1 cellular context compared by ENCODE assay signal in the genomic region with DNA sequence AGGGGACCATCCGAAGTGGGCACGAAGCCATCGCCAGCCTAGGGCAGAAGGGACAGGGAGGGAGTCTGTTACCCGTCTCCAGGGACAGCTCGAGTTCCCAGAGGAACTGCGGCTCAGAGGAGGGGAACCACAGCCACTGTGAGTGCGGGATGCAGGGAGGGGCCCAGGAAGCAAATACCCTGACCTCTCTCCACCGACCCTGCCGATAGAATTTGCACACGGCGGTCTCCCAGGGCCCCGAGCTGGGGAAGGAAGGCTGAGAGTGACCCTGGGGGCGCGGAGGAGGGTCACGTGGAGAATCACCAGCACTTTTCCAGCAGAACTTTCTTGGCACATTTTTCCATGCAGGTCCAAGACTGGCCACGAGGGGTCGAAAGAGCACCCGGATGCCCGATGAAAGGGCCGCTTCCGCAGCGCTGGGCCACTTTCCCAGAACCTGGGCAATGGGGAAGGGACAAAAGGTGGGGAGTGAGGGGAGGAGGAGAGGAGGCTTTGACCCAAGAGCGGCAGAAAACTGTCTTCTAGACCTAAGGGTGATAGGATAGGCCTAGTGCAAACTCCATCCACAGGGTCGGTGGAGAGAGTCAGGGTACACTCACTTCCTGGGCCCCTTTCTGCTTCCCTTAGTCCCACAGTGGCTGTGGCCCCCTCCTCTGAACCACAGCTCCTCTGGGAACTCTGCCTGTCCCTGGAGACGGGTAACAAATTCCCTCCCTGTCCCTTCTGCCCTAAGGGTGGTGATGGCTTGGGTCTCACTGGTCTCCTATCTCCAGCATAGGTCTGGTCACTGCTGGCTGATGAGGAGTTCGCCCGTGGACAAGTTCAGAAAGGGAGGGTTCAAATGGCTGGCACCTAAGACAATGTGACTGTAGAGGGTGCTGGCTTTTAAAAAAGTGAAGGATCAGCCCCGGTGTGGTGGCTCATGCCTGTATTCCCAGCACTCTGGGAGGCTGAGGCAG.
TF ChIP-seq lines count a peak whose summit lies in the region.

No MANE protein-coding gene starts in this region.

TF ChIP-seq in K562, 482 proteins besides CTCF, POLR2A, EP300 and RAD21 (continued from another document and continues in another):
- TF ChIP-seq, protein P1, sequence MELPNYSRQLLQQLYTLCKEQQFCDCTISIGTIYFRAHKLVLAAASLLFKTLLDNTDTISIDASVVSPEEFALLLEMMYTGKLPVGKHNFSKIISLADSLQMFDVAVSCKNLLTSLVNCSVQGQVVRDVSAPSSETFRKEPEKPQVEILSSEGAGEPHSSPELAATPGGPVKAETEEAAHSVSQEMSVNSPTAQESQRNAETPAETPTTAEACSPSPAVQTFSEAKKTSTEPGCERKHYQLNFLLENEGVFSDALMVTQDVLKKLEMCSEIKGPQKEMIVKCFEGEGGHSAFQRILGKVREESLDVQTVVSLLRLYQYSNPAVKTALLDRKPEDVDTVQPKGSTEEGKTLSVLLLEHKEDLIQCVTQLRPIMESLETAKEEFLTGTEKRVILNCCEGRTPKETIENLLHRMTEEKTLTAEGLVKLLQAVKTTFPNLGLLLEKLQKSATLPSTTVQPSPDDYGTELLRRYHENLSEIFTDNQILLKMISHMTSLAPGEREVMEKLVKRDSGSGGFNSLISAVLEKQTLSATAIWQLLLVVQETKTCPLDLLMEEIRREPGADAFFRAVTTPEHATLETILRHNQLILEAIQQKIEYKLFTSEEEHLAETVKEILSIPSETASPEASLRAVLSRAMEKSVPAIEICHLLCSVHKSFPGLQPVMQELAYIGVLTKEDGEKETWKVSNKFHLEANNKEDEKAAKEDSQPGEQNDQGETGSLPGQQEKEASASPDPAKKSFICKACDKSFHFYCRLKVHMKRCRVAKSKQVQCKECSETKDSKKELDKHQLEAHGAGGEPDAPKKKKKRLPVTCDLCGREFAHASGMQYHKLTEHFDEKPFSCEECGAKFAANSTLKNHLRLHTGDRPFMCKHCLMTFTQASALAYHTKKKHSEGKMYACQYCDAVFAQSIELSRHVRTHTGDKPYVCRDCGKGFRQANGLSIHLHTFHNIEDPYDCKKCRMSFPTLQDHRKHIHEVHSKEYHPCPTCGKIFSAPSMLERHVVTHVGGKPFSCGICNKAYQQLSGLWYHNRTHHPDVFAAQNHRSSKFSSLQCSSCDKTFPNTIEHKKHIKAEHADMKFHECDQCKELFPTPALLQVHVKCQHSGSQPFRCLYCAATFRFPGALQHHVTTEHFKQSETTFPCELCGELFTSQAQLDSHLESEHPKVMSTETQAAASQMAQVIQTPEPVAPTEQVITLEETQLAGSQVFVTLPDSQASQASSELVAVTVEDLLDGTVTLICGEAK (IDR thresholded peaks at IDR 0.05) = 0 out of 2 replicates have a peak, but pooled peaks have one; percentile 39
- TF ChIP-seq, protein P1 (CRISPR knock-in tag; IDR thresholded peaks at IDR 0.05) = no peak
- TF ChIP-seq STAG1 (CRISPR knock-in tag; IDR thresholded peaks at IDR 0.05; ENCODE audit: borderline replicate concordance) = peak; percentile 27; the same call in 1 of the 2 replicates
- no peak for TF ChIP-seq KAT7 (CRISPR knock-in tag; IDR thresholded peaks at IDR 0.05; ENCODE audit: borderline replicate concordance)
- TF ChIP-seq CTBP1 (IDR thresholded peaks at IDR 0.05; ENCODE audit: borderline replicate concordance) = peak; percentile 77; the same call in 1 of the 2 replicates
- peak; percentile 64; the same call in 1 of the 2 replicates for TF ChIP-seq ESRRA (IDR thresholded peaks at IDR 0.05; ENCODE audit: borderline replicate concordance, low read depth)
- TF ChIP-seq, protein P2, sequence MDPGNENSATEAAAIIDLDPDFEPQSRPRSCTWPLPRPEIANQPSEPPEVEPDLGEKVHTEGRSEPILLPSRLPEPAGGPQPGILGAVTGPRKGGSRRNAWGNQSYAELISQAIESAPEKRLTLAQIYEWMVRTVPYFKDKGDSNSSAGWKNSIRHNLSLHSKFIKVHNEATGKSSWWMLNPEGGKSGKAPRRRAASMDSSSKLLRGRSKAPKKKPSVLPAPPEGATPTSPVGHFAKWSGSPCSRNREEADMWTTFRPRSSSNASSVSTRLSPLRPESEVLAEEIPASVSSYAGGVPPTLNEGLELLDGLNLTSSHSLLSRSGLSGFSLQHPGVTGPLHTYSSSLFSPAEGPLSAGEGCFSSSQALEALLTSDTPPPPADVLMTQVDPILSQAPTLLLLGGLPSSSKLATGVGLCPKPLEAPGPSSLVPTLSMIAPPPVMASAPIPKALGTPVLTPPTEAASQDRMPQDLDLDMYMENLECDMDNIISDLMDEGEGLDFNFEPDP (CRISPR knock-in tag; IDR thresholded peaks at IDR 0.05) = no peak
- TF ChIP-seq RNF2 (IDR thresholded peaks at IDR 0.05) = no peak
- TF ChIP-seq, protein P3, sequence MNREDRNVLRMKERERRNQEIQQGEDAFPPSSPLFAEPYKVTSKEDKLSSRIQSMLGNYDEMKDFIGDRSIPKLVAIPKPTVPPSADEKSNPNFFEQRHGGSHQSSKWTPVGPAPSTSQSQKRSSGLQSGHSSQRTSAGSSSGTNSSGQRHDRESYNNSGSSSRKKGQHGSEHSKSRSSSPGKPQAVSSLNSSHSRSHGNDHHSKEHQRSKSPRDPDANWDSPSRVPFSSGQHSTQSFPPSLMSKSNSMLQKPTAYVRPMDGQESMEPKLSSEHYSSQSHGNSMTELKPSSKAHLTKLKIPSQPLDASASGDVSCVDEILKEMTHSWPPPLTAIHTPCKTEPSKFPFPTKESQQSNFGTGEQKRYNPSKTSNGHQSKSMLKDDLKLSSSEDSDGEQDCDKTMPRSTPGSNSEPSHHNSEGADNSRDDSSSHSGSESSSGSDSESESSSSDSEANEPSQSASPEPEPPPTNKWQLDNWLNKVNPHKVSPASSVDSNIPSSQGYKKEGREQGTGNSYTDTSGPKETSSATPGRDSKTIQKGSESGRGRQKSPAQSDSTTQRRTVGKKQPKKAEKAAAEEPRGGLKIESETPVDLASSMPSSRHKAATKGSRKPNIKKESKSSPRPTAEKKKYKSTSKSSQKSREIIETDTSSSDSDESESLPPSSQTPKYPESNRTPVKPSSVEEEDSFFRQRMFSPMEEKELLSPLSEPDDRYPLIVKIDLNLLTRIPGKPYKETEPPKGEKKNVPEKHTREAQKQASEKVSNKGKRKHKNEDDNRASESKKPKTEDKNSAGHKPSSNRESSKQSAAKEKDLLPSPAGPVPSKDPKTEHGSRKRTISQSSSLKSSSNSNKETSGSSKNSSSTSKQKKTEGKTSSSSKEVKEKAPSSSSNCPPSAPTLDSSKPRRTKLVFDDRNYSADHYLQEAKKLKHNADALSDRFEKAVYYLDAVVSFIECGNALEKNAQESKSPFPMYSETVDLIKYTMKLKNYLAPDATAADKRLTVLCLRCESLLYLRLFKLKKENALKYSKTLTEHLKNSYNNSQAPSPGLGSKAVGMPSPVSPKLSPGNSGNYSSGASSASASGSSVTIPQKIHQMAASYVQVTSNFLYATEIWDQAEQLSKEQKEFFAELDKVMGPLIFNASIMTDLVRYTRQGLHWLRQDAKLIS (CRISPR knock-in tag; IDR thresholded peaks at IDR 0.05) = no peak
- peak; percentile 27; the same call in 1 of the 2 replicates for TF ChIP-seq SMAD4 (CRISPR knock-in tag; conservative IDR thresholded peaks at IDR 0.05)
- peak; percentile 49; the same call in 1 of the 2 replicates for TF ChIP-seq RB1 (IDR thresholded peaks at IDR 0.05; ENCODE audit: low read depth)
- TF ChIP-seq, protein P4, sequence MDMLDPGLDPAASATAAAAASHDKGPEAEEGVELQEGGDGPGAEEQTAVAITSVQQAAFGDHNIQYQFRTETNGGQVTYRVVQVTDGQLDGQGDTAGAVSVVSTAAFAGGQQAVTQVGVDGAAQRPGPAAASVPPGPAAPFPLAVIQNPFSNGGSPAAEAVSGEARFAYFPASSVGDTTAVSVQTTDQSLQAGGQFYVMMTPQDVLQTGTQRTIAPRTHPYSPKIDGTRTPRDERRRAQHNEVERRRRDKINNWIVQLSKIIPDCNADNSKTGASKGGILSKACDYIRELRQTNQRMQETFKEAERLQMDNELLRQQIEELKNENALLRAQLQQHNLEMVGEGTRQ (CRISPR knock-in tag; IDR thresholded peaks at IDR 0.05) = peak; percentile 89
- no peak for TF ChIP-seq C11orf30 (IDR thresholded peaks at IDR 0.05; ENCODE audit: low read depth)
- TF ChIP-seq, protein P5, sequence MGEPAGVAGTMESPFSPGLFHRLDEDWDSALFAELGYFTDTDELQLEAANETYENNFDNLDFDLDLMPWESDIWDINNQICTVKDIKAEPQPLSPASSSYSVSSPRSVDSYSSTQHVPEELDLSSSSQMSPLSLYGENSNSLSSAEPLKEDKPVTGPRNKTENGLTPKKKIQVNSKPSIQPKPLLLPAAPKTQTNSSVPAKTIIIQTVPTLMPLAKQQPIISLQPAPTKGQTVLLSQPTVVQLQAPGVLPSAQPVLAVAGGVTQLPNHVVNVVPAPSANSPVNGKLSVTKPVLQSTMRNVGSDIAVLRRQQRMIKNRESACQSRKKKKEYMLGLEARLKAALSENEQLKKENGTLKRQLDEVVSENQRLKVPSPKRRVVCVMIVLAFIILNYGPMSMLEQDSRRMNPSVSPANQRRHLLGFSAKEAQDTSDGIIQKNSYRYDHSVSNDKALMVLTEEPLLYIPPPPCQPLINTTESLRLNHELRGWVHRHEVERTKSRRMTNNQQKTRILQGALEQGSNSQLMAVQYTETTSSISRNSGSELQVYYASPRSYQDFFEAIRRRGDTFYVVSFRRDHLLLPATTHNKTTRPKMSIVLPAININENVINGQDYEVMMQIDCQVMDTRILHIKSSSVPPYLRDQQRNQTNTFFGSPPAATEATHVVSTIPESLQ (CRISPR knock-in tag; IDR thresholded peaks at IDR 0.05) = 0 out of 2 replicates have a peak, but pooled peaks have one; percentile 81
- TF ChIP-seq FOXP1 (CRISPR knock-in tag; IDR thresholded peaks at IDR 0.05) = no peak
- TF ChIP-seq, protein P6, sequence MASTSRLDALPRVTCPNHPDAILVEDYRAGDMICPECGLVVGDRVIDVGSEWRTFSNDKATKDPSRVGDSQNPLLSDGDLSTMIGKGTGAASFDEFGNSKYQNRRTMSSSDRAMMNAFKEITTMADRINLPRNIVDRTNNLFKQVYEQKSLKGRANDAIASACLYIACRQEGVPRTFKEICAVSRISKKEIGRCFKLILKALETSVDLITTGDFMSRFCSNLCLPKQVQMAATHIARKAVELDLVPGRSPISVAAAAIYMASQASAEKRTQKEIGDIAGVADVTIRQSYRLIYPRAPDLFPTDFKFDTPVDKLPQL (IDR thresholded peaks at IDR 0.05; ENCODE audit: extremely low read depth, insufficient read length) = no peak
- TF ChIP-seq ZNF232 (CRISPR knock-in tag; IDR thresholded peaks at IDR 0.05) = no peak
- TF ChIP-seq, protein P7, sequence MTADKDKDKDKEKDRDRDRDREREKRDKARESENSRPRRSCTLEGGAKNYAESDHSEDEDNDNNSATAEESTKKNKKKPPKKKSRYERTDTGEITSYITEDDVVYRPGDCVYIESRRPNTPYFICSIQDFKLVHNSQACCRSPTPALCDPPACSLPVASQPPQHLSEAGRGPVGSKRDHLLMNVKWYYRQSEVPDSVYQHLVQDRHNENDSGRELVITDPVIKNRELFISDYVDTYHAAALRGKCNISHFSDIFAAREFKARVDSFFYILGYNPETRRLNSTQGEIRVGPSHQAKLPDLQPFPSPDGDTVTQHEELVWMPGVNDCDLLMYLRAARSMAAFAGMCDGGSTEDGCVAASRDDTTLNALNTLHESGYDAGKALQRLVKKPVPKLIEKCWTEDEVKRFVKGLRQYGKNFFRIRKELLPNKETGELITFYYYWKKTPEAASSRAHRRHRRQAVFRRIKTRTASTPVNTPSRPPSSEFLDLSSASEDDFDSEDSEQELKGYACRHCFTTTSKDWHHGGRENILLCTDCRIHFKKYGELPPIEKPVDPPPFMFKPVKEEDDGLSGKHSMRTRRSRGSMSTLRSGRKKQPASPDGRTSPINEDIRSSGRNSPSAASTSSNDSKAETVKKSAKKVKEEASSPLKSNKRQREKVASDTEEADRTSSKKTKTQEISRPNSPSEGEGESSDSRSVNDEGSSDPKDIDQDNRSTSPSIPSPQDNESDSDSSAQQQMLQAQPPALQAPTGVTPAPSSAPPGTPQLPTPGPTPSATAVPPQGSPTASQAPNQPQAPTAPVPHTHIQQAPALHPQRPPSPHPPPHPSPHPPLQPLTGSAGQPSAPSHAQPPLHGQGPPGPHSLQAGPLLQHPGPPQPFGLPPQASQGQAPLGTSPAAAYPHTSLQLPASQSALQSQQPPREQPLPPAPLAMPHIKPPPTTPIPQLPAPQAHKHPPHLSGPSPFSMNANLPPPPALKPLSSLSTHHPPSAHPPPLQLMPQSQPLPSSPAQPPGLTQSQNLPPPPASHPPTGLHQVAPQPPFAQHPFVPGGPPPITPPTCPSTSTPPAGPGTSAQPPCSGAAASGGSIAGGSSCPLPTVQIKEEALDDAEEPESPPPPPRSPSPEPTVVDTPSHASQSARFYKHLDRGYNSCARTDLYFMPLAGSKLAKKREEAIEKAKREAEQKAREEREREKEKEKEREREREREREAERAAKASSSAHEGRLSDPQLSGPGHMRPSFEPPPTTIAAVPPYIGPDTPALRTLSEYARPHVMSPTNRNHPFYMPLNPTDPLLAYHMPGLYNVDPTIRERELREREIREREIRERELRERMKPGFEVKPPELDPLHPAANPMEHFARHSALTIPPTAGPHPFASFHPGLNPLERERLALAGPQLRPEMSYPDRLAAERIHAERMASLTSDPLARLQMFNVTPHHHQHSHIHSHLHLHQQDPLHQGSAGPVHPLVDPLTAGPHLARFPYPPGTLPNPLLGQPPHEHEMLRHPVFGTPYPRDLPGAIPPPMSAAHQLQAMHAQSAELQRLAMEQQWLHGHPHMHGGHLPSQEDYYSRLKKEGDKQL (CRISPR knock-in tag; IDR thresholded peaks at IDR 0.05; ENCODE audit: borderline replicate concordance) = no peak
- TF ChIP-seq ILF3 (IDR thresholded peaks at IDR 0.05; ENCODE audit: borderline replicate concordance) = no peak
- TF ChIP-seq, protein P8, sequence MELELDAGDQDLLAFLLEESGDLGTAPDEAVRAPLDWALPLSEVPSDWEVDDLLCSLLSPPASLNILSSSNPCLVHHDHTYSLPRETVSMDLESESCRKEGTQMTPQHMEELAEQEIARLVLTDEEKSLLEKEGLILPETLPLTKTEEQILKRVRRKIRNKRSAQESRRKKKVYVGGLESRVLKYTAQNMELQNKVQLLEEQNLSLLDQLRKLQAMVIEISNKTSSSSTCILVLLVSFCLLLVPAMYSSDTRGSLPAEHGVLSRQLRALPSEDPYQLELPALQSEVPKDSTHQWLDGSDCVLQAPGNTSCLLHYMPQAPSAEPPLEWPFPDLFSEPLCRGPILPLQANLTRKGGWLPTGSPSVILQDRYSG (tag; conservative IDR thresholded peaks at IDR 0.05; ENCODE audit: low read depth) = no peak
